1 cellular context compared by ENCODE assay signal in genomic region chr17:81666342-81667191, GRCh38.
TF ChIP-seq lines count a peak whose summit lies in the region.

Gene CCDC137 (plus strand): TSS chr17:81666737. CDS start chr17:81666767, 30 bp downstream.
Gene OXLD1 (minus strand): TSS chr17:81666605. CDS start chr17:81666577, 28 bp downstream.

TF ChIP-seq in K562, 482 proteins besides CTCF, POLR2A, EP300 and RAD21 (continued from another document and continues in another):
- peak in 1 of 3 experiments; percentile 90; a peak in 3 of 6 replicates for TF ChIP-seq ZBTB11 (CRISPR knock-in tag; IDR thresholded peaks at IDR 0.05)
- TF ChIP-seq NFYB (IDR thresholded peaks at IDR 0.05; ENCODE audit: extremely low read depth, insufficient read length): peak; percentile 88
- no peak for TF ChIP-seq ZBTB12 (CRISPR knock-in tag; IDR thresholded peaks at IDR 0.05)
- peak; percentile 47; the same call in 1 of the 2 replicates for TF ChIP-seq CTBP1 (IDR thresholded peaks at IDR 0.05; ENCODE audit: borderline replicate concordance)
- no peak for TF ChIP-seq PATZ1 (CRISPR knock-in tag; IDR thresholded peaks at IDR 0.05; ENCODE audit: borderline replicate concordance)
- no peak for TF ChIP-seq CHD1 (IDR thresholded peaks at IDR 0.05; ENCODE audit: low read length)
- TF ChIP-seq EHMT2 (IDR thresholded peaks at IDR 0.05): no peak
- TF ChIP-seq FUS (optimal IDR thresholded peaks at IDR 0.05; ENCODE audit: low read depth, low read length): peak; percentile 67
- TF ChIP-seq ZNF408 (CRISPR knock-in tag; IDR thresholded peaks at IDR 0.05; ENCODE audit: low read depth): no peak
- TF ChIP-seq ESRRA (IDR thresholded peaks at IDR 0.05; ENCODE audit: borderline replicate concordance, low read depth): peak; percentile 42; the same call in 1 of the 2 replicates
- peak; percentile 89 for TF ChIP-seq FOS (IDR thresholded peaks at IDR 0.05; ENCODE audit: extremely low read depth, insufficient read length)
- TF ChIP-seq E2F6 (IDR thresholded peaks at IDR 0.05; ENCODE audit: borderline replicate concordance in 1 of 2, extremely low read depth in 1 of 2, insufficient read depth in 1 of 2, insufficient read length in 1 of 2, low read depth in 1 of 2, low read length in 1 of 2, poor library complexity in 1 of 2, severe bottlenecking in 1 of 2): peak; percentile 82 to 85
- peak in 1 of 2 experiments; percentile 93; a peak in 2 of 4 replicates for TF ChIP-seq KDM4B (IDR thresholded peaks at IDR 0.05; ENCODE audit: borderline replicate concordance in 2 of 2, low read depth in 1 of 2)
- TF ChIP-seq RNF2 (IDR thresholded peaks at IDR 0.05): 0 out of 2 replicates have a peak, but pooled peaks have one; percentile 48
- peak; percentile 51 for TF ChIP-seq NEUROD1 (IDR thresholded peaks at IDR 0.05; ENCODE audit: borderline replicate concordance, low read depth, low read length, partially characterized antibody)
- TF ChIP-seq TGIF2 (CRISPR knock-in tag; IDR thresholded peaks at IDR 0.05): 0 out of 2 replicates have a peak, but pooled peaks have one; percentile 34
- 0 out of 2 replicates have a peak, but pooled peaks have one; percentile 1 for TF ChIP-seq NFE2 (IDR thresholded peaks at IDR 0.05; ENCODE audit: low read depth)
- TF ChIP-seq SIN3B (IDR thresholded peaks at IDR 0.05; ENCODE audit: low read depth): peak; percentile 89
- peak; percentile 62 for TF ChIP-seq L3MBTL2 (IDR thresholded peaks at IDR 0.05)
- peak; percentile 47 for TF ChIP-seq ZNF511 (CRISPR knock-in tag; IDR thresholded peaks at IDR 0.05)
- peak; percentile 57 to 68; a peak in 1 of 4 replicates for TF ChIP-seq UBTF (IDR thresholded peaks at IDR 0.05; ENCODE audit: borderline replicate concordance in 1 of 2, low read depth in 2 of 2, low read length in 2 of 2)
- TF ChIP-seq PBX2 (CRISPR knock-in tag; IDR thresholded peaks at IDR 0.05; ENCODE audit: low read depth): peak; percentile 99
- TF ChIP-seq PBX2 (tag; conservative IDR thresholded peaks at IDR 0.05; ENCODE audit: low read depth): peak; percentile 97
- no peak for TF ChIP-seq POU5F1 (IDR thresholded peaks at IDR 0.05; ENCODE audit: borderline replicate concordance, low read depth, low read length, partially characterized antibody)
- no peak for TF ChIP-seq RNF219 (CRISPR knock-in tag; IDR thresholded peaks at IDR 0.05)
- TF ChIP-seq FOXP1 (CRISPR knock-in tag; IDR thresholded peaks at IDR 0.05): 0 out of 2 replicates have a peak, but pooled peaks have one; percentile 31
- TF ChIP-seq TAF9B (IDR thresholded peaks at IDR 0.05; ENCODE audit: partially characterized antibody): peak; percentile 87
- TF ChIP-seq FOXK2 (conservative IDR thresholded peaks at IDR 0.05 in 1 of 2, IDR thresholded peaks at IDR 0.05 in 1 of 2; ENCODE audit: low read depth in 2 of 2): peak in 1 of 2 experiments; percentile 41; a peak in 1 of 4 replicates
- TF ChIP-seq TSC22D4 (tag; IDR thresholded peaks at IDR 0.05): no peak
- peak; percentile 96 for TF ChIP-seq TAF1 (IDR thresholded peaks at IDR 0.05; ENCODE audit: control insufficient read depth, extremely low read depth, insufficient read depth, low read length, severe bottlenecking)
- TF ChIP-seq USF1 (CRISPR knock-in tag; IDR thresholded peaks at IDR 0.05): peak; percentile 12; the same call in 1 of the 2 replicates
- no peak for TF ChIP-seq ADNP (tag; IDR thresholded peaks at IDR 0.05)
- TF ChIP-seq THAP12 (CRISPR knock-in tag; IDR thresholded peaks at IDR 0.05): peak; percentile 68
- 0 out of 4 replicates have a peak, but pooled peaks of 1 of the 2 experiments have one; percentile 6 for TF ChIP-seq MLLT1 (IDR thresholded peaks at IDR 0.05)
